1 cellular context compared by ENCODE assay signal in genomic region chr11:75516140-75516539, GRCh38.
TF ChIP-seq lines count a peak whose summit lies in the region.

No MANE protein-coding gene starts in this region.

TF ChIP-seq in HepG2, 621 proteins besides CTCF, POLR2A, EP300 and RAD21:
- TF ChIP-seq MED1 (CRISPR knock-in tag; IDR thresholded peaks at IDR 0.05) = no peak
- TF ChIP-seq ZNF790 (CRISPR knock-in tag; IDR thresholded peaks at IDR 0.05; ENCODE audit: borderline replicate concordance) = peak; percentile 100
- TF ChIP-seq ZNF687 (CRISPR knock-in tag; IDR thresholded peaks at IDR 0.05) = peak; percentile 13; the same call in 1 of the 2 replicates
- TF ChIP-seq HNRNPUL1 (IDR thresholded peaks at IDR 0.05; ENCODE audit: low read depth, low read length) = no peak
- TF ChIP-seq FLYWCH1 (CRISPR knock-in tag; IDR thresholded peaks at IDR 0.05) = no peak
- TF ChIP-seq THAP8 (CRISPR knock-in tag; IDR thresholded peaks at IDR 0.05; ENCODE audit: borderline replicate concordance) = no peak
- TF ChIP-seq MBD4 (IDR thresholded peaks at IDR 0.05; ENCODE audit: borderline replicate concordance, low read length) = no peak
- TF ChIP-seq ARID4A (CRISPR knock-in tag; IDR thresholded peaks at IDR 0.05; ENCODE audit: borderline replicate concordance) = no peak
- no peak for TF ChIP-seq ZKSCAN8 (CRISPR knock-in tag; IDR thresholded peaks at IDR 0.05; ENCODE audit: borderline replicate concordance)
- TF ChIP-seq WIZ (CRISPR knock-in tag; IDR thresholded peaks at IDR 0.05) = no peak
- 0 out of 2 replicates have a peak, but pooled peaks have one; percentile 46 for TF ChIP-seq ZNF280D (CRISPR knock-in tag; IDR thresholded peaks at IDR 0.05)
- no peak for TF ChIP-seq RELA (CRISPR knock-in tag; IDR thresholded peaks at IDR 0.05)
- no peak for TF ChIP-seq PBX2 (CRISPR knock-in tag; IDR thresholded peaks at IDR 0.05)
- no peak for TF ChIP-seq ZBTB43 (CRISPR knock-in tag; conservative IDR thresholded peaks at IDR 0.05)
